ENCODE assay signal across 8 cellular contexts in the genomic region with DNA sequence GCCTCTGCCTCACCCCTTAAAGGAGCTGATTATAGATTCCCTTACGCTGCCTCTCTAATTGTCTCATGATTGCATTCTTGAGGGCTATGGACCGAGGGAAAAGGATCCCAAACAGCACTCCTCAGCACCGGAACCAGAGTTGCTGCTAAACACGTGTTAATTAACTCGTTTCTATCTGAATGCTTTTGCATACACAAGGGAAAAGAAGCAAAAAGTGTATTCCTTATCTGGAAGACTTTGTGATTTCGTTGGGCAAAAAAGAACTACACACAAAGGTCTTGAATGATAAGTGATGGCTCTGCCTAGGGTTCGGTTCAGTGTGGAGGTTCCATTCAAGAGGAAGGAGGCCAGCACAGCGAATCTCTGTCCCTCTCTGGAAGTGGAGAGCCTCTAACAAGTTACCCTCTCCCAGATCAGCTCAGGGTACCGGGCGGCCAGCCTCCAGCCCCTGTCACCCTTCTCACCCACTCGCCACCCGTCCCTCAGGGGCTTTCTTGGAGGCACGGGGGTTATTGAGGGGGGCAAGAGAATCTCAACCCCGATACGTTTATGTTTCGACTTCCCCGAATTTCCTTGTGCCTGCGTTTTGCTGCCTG. TPM values are rescaled to one million over a fixed set of nuclear protein-coding genes. Genes with fewer than 3 reads are reported as not detected.
DNase-seq lines count a peak whose midpoint lies in the region; ATAC-seq and TF ChIP-seq lines count a peak whose summit lies in the region.

No MANE protein-coding gene starts in this region.

- H3K9me3 Mint-ChIP-seq in WTC11, result no peaks in the 10 kb centered on the region
- H3K9me3 Mint-ChIP-seq in progenitor cell of endocrine pancreas (ENCODE audit: low read depth), result no peaks in the 10 kb centered on the region

- ATAC-seq in WTC11 (no peak), HG02870 (IDR thresholded peaks at IDR 0.05; ENCODE audit: unreplicated experiment) (no peak), GM18498 (IDR thresholded peaks at IDR 0.05; ENCODE audit: unreplicated experiment) (no peak)

- POLR2A ChIA-PET in WTC11 (lab: Charles Lee), result interaction anchor here (1.1 kb wide), 1 partner anchor 22 kb away, joined by 3 read pairs; a partner anchor contains a TSS

- H3K4me3 ChIP-seq in AG09309 (ENCODE audit: control insufficient read depth, low read depth, low read length), result peak overlapping the region; percentile 44

- TF ChIP-seq CTCF in AG09309 (IDR thresholded peaks at IDR 0.05; ENCODE audit: control insufficient read depth, insufficient read depth, low read depth, low read length, missing control alignments), result no peak
- no peak for TF ChIP-seq CTCF in GM20000 (IDR thresholded peaks at IDR 0.05; ENCODE audit: extremely low read depth, missing control alignments)
- no peak for TF ChIP-seq CTCF in WTC11 (IDR thresholded peaks at IDR 0.05)
- no peak for TF ChIP-seq CTCF in progenitor cell of endocrine pancreas (IDR thresholded peaks at IDR 0.05; ENCODE audit: unreplicated experiment)

- CTCF ChIA-PET in WTC11 (lab: Charles Lee), result interaction anchor here (0.6 to 3.5 kb wide), 6 partner anchors 9 to 96 kb away, joined by 3 to 12 read pairs (median 6); no protein-coding TSS in a partner anchor

- H3K27ac Mint-ChIP-seq in WTC11, result peak overlapping the region; percentile 93
- H3K27ac Mint-ChIP-seq in progenitor cell of endocrine pancreas, result peak overlapping the region; percentile 97

- no peak for DNase-seq in AG09309 (ENCODE audit: low read depth)
- DNase-seq in GM20000 (ENCODE audit: low spot score), result peak; percentile 60
- DNase-seq in WTC11 (ENCODE audit: low spot score), result no peak
- peak; percentile 48 for DNase-seq in fibroblast of peridontal ligament (ENCODE audit: extremely low read depth)
- no peak for DNase-seq in progenitor cell of endocrine pancreas (ENCODE audit: low spot score, unreplicated experiment)
- DNase-seq in SKM-1 (lab: John Stamatoyannopoulos, UW; ENCODE audit: unreplicated experiment), result no peak

- H3K4me3 Mint-ChIP-seq in WTC11 (peak overlapping the region; percentile 98), progenitor cell of endocrine pancreas (ENCODE audit: low read depth) (peak overlapping the region; percentile 89)

- H3K27me3 Mint-ChIP-seq in WTC11 (ENCODE audit: low read depth) (peaks cover 7% of the 10 kb centered on the region), progenitor cell of endocrine pancreas (no peaks in the 10 kb centered on the region)

- H3K36me3 Mint-ChIP-seq in WTC11 (no peaks in the 10 kb centered on the region; the same call in 1 of the 2 replicates), progenitor cell of endocrine pancreas (ENCODE audit: insufficient read depth) (peaks cover 3% of the 10 kb centered on the region)

- H3K4me1 Mint-ChIP-seq in WTC11 (peaks cover 43% of the 10 kb centered on the region), progenitor cell of endocrine pancreas (ENCODE audit: low read depth) (peaks cover 37% of the 10 kb centered on the region)

TF ChIP-seq in WTC11, 78 proteins besides CTCF, POLR2A, EP300 and RAD21:
- TF ChIP-seq EMX1 (CRISPR knock-in tag; IDR thresholded peaks at IDR 0.05) (no peak), TCF7 (CRISPR knock-in tag; IDR thresholded peaks at IDR 0.05; ENCODE audit: low read depth) (no peak), OVOL2 (CRISPR knock-in tag; IDR thresholded peaks at IDR 0.05; ENCODE audit: borderline replicate concordance) (no peak), CREM (CRISPR knock-in tag; IDR thresholded peaks at IDR 0.05) (no peak), ETV6 (CRISPR knock-in tag; IDR thresholded peaks at IDR 0.05) (no peak), FOXP1 (CRISPR knock-in tag; IDR thresholded peaks at IDR 0.05; ENCODE audit: borderline replicate concordance) (no peak), MYBL2 (CRISPR knock-in tag; IDR thresholded peaks at IDR 0.05) (no peak), CREB1 (CRISPR knock-in tag; IDR thresholded peaks at IDR 0.05) (no peak), TEAD4 (CRISPR knock-in tag; IDR thresholded peaks at IDR 0.05) (no peak), PRRX2 (CRISPR knock-in tag; IDR thresholded peaks at IDR 0.05) (no peak), SMAD4 (CRISPR knock-in tag; IDR thresholded peaks at IDR 0.05) (no peak), TEAD1 (CRISPR knock-in tag; IDR thresholded peaks at IDR 0.05) (no peak), SOX15 (CRISPR knock-in tag; IDR thresholded peaks at IDR 0.05) (no peak)
- TF ChIP-seq, protein P1, sequence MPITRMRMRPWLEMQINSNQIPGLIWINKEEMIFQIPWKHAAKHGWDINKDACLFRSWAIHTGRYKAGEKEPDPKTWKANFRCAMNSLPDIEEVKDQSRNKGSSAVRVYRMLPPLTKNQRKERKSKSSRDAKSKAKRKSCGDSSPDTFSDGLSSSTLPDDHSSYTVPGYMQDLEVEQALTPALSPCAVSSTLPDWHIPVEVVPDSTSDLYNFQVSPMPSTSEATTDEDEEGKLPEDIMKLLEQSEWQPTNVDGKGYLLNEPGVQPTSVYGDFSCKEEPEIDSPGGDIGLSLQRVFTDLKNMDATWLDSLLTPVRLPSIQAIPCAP (CRISPR knock-in tag; IDR thresholded peaks at IDR 0.05), result no peak
- TF ChIP-seq, protein P2, sequence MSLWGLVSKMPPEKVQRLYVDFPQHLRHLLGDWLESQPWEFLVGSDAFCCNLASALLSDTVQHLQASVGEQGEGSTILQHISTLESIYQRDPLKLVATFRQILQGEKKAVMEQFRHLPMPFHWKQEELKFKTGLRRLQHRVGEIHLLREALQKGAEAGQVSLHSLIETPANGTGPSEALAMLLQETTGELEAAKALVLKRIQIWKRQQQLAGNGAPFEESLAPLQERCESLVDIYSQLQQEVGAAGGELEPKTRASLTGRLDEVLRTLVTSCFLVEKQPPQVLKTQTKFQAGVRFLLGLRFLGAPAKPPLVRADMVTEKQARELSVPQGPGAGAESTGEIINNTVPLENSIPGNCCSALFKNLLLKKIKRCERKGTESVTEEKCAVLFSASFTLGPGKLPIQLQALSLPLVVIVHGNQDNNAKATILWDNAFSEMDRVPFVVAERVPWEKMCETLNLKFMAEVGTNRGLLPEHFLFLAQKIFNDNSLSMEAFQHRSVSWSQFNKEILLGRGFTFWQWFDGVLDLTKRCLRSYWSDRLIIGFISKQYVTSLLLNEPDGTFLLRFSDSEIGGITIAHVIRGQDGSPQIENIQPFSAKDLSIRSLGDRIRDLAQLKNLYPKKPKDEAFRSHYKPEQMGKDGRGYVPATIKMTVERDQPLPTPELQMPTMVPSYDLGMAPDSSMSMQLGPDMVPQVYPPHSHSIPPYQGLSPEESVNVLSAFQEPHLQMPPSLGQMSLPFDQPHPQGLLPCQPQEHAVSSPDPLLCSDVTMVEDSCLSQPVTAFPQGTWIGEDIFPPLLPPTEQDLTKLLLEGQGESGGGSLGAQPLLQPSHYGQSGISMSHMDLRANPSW (CRISPR knock-in tag; conservative IDR thresholded peaks at IDR 0.05; ENCODE audit: low read depth), result no peak
- TF ChIP-seq, protein P3, sequence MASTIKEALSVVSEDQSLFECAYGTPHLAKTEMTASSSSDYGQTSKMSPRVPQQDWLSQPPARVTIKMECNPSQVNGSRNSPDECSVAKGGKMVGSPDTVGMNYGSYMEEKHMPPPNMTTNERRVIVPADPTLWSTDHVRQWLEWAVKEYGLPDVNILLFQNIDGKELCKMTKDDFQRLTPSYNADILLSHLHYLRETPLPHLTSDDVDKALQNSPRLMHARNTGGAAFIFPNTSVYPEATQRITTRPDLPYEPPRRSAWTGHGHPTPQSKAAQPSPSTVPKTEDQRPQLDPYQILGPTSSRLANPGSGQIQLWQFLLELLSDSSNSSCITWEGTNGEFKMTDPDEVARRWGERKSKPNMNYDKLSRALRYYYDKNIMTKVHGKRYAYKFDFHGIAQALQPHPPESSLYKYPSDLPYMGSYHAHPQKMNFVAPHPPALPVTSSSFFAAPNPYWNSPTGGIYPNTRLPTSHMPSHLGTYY (CRISPR knock-in tag; IDR thresholded peaks at IDR 0.05), result no peak
- TF ChIP-seq, protein P4, sequence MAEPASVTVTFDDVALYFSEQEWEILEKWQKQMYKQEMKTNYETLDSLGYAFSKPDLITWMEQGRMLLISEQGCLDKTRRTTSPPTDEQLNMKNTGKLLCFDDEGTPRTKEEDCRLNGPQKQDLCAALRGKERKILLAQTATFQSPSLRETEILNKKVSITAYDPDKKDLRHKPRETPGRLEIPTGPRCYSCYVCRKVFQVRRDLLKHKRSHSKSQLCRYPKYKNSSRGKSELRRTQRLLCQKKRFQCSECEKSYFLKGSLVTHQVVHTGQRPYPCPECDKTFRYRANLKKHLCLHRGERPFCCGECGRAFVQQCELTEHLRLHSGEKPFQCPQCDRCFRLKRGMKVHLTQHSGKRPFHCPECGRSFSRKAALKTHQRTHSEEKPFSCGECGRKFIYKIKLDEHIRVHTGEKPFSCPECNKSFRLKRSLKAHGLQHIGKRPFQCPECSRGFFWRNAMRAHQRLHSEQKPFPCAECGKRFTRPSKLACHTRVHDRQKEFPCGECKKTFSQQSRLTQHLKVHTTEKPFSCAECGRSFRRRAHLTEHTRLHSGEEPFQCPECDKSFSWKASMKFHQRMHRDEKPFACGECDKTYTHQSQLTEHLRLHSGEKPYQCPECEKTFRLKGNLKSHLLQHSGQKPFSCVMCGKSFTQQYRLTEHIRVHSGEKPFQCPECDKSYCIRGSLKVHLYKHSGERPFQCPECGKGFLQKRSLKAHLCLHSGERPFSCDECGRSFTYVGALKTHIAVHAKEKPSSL (CRISPR knock-in tag; conservative IDR thresholded peaks at IDR 0.05), result no peak
- TF ChIP-seq, protein P5, sequence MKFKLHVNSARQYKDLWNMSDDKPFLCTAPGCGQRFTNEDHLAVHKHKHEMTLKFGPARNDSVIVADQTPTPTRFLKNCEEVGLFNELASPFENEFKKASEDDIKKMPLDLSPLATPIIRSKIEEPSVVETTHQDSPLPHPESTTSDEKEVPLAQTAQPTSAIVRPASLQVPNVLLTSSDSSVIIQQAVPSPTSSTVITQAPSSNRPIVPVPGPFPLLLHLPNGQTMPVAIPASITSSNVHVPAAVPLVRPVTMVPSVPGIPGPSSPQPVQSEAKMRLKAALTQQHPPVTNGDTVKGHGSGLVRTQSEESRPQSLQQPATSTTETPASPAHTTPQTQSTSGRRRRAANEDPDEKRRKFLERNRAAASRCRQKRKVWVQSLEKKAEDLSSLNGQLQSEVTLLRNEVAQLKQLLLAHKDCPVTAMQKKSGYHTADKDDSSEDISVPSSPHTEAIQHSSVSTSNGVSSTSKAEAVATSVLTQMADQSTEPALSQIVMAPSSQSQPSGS (CRISPR knock-in tag; IDR thresholded peaks at IDR 0.05; ENCODE audit: borderline replicate concordance, low read depth), result no peak

RNA-seq across cellular contexts. Expression of a gene that starts 0.5 kb away (rescaled TPM):
- total RNA-seq in WTC11 (2021) (131 to 164 TPM (median 131 TPM) in 3 replicates), progenitor cell of endocrine pancreas (208 and 213 TPM in 2 replicates)

RNA-seq across cellular contexts. Expression of a gene that starts 1.2 kb away (rescaled TPM):
- total RNA-seq in WTC11 (2021) (23.6 to 27.8 TPM (median 24.5 TPM) in 3 replicates), progenitor cell of endocrine pancreas (22.6 and 24.9 TPM in 2 replicates)

RNA-seq across cellular contexts. Expression of a gene that starts 10.5 kb away (rescaled TPM):
- total RNA-seq in WTC11 (2021) (3.4 to 5.5 TPM (median 5.2 TPM) in 3 replicates), progenitor cell of endocrine pancreas (3.5 and 5.1 TPM in 2 replicates)

RNA-seq across cellular contexts. Expression of a gene that starts 21.7 kb away (rescaled TPM):
- total RNA-seq in WTC11 (2021) (62.1 to 70.2 TPM (median 67.7 TPM) in 3 replicates), progenitor cell of endocrine pancreas (75.0 and 81.9 TPM in 2 replicates)

RNA-seq across cellular contexts. Expression of a gene that starts 24.4 kb away (rescaled TPM):
- total RNA-seq in WTC11 (2021) (61.3 to 72.8 TPM (median 62.5 TPM) in 3 replicates), progenitor cell of endocrine pancreas (40.4 and 48.6 TPM in 2 replicates)

Comparison
In these comparisons a context has a peak if more than half of its experiments do, and no peak if none do; other contexts are left out.
1. DNase-seq: peak in GM20000 (single experiment) and fibroblast of peridontal ligament (single experiment); none in AG09309 (single experiment), WTC11 (single experiment), progenitor cell of endocrine pancreas (single experiment) and SKM-1 (single experiment).